In genomic region chr2:120520929-120521912, GRCh38 we compare ENCODE assay signal across 9 cellular contexts.
DNase-seq lines count a peak whose midpoint lies in the region; ATAC-seq and TF ChIP-seq lines count a peak whose summit lies in the region.
"Had no signal": no experiment of that assay in that cellular context is flagged by ENCODE, and none has a peak within 500 bp of the region (broad histone marks: within the 10 kb centered on the region; RNA-seq: fewer than 3 reads in every experiment).

No MANE protein-coding gene starts in this region.

- H3K36me3 ChIP-seq in Peyer's patch = no peaks in the 10 kb centered on the region

- peak; percentile 19 for DNase-seq in DMS153 (lab: John Stamatoyannopoulos, UW)
- peak; percentile 35 for DNase-seq in HCEC 1CT
- DNase-seq in Peyer's patch = peak in 1 of 3 donors; percentile 59
- peak; percentile 76 for DNase-seq in dermis blood vessel endothelial cell
- DNase-seq in midbrain (lab: John Stamatoyannopoulos, UW) = peak; percentile 11

- no peak overlapping the region for H3K4me3 ChIP-seq in Peyer's patch
- H3K4me3 ChIP-seq: SK-N-MC had no signal

- peak in 4 of 6 experiments; percentile 29 to 54 (median 48) for TF ChIP-seq CTCF in Peyer's patch (IDR thresholded peaks at IDR 0.05)

- H3K9me3 ChIP-seq in Peyer's patch = no peaks in the 10 kb centered on the region

- ATAC-seq in HG02763 (IDR thresholded peaks at IDR 0.05; ENCODE audit: unreplicated experiment) (no peak), GM18861 (IDR thresholded peaks at IDR 0.05; ENCODE audit: unreplicated experiment) (no peak), GM21447 (IDR thresholded peaks at IDR 0.05; ENCODE audit: unreplicated experiment) (no peak)

- no peak overlapping the region for H3K27ac ChIP-seq in Peyer's patch
- H3K27ac ChIP-seq: SK-N-MC had no signal

- no peaks in the 10 kb centered on the region for H3K27me3 ChIP-seq in Peyer's patch

- no peaks in the 10 kb centered on the region for H3K4me1 ChIP-seq in Peyer's patch

- no peak for TF ChIP-seq POLR2A in Peyer's patch (IDR thresholded peaks at IDR 0.05)
